In the genomic region with DNA sequence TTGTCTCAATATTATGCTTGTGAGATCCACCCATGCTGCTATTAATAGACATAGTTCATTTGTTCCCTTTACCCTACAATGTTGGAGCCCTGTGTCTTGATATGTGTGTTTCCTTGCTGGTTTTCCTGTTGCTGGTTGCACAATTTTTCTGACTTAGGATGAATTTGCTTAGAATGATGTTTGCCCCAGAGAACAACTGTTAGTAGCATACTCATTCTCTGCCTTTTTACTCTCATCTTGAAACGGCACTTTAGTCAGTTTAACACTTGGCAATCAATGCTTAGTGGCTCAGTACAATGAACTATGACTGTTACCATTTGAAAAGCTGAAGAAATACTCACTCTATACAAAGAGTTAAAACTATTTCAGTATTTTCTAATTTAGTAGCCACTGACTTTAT, we compare ENCODE assay signal across 13 cellular contexts.
DNase-seq lines count a peak whose midpoint lies in the region; ATAC-seq lines count a peak whose summit lies in the region.
"Had no signal": no experiment of that assay in that cellular context is flagged by ENCODE, and none has a peak within 500 bp of the region (broad histone marks: within the 10 kb centered on the region; RNA-seq: fewer than 3 reads in every experiment).

No MANE protein-coding gene starts in this region.

- no peak for DNase-seq in activated CD4-positive, alpha-beta T cell treated with anti-CD3 and anti-CD28 coated beads for 36 hours
- no peak for DNase-seq in activated CD4-positive, alpha-beta T cell treated with anti-CD3 and anti-CD28 coated beads, Interleukin-2, amount 50 U/mL, for 1 hour
- no peak for DNase-seq in retina
- no peak for DNase-seq in NCI-H526 (lab: John Stamatoyannopoulos, UW)
- no peak for DNase-seq in GM19238 (ENCODE audit: insufficient read length, low spot score)
- DNase-seq: psoas muscle; stimulated activated CD8-positive, alpha-beta memory T cell treated with anti-CD3 and anti-CD28 coated beads, Interleukin-4, amount 100 ng/mL, for 48 hours; transverse colon had no signal

- H3K36me3 Mint-ChIP-seq in activated CD4-positive, alpha-beta T cell treated with anti-CD3 and anti-CD28 coated beads for 36 hours (ENCODE audit: low read depth) = no peaks in the 10 kb centered on the region

- peaks cover 7% of the 10 kb centered on the region for H3K4me1 Mint-ChIP-seq in activated CD4-positive, alpha-beta T cell treated with anti-CD3 and anti-CD28 coated beads for 36 hours

- ATAC-seq in activated CD4-positive, alpha-beta T cell treated with anti-CD3 and anti-CD28 coated beads for 36 hours = peak; percentile 39
- peak; percentile 62 for ATAC-seq in HG02759 (IDR thresholded peaks at IDR 0.05; ENCODE audit: unreplicated experiment)
- peak; percentile 74 for ATAC-seq in HG03565 (IDR thresholded peaks at IDR 0.05; ENCODE audit: unreplicated experiment)
- ATAC-seq: psoas muscle, SK-N-SH treated with all-trans-retinoic acid at 6 μM for 48 hours had no signal

- no peak overlapping the region for H3K27ac Mint-ChIP-seq in activated CD4-positive, alpha-beta T cell treated with anti-CD3 and anti-CD28 coated beads for 36 hours

- no peak overlapping the region for H3K4me3 Mint-ChIP-seq in activated CD4-positive, alpha-beta T cell treated with anti-CD3 and anti-CD28 coated beads for 36 hours
- H3K4me3 Mint-ChIP-seq: central memory CD8-positive, alpha-beta T cell had no signal

- no peaks in the 10 kb centered on the region for H3K4me1 ChIP-seq in neuron (ENCODE audit: insufficient read depth, low read length)
- H3K4me1 ChIP-seq: psoas muscle, transverse colon had no signal

- H3K36me3 ChIP-seq in neuron (ENCODE audit: insufficient read depth, low read length) = no peaks in the 10 kb centered on the region
- H3K36me3 ChIP-seq: transverse colon had no signal

- H3K27me3 Mint-ChIP-seq in activated CD4-positive, alpha-beta T cell treated with anti-CD3 and anti-CD28 coated beads for 36 hours = no peaks in the 10 kb centered on the region
- H3K27me3 Mint-ChIP-seq: central memory CD8-positive, alpha-beta T cell had no signal

- H2AFZ ChIP-seq in neuron (ENCODE audit: low read depth, low read length) = peak overlapping the region; percentile 18

- H3K9me3 Mint-ChIP-seq in activated CD4-positive, alpha-beta T cell treated with anti-CD3 and anti-CD28 coated beads for 36 hours (ENCODE audit: low read depth) = no peaks in the 10 kb centered on the region
- H3K9me3 Mint-ChIP-seq: central memory CD8-positive, alpha-beta T cell had no signal

- H3K9me3 ChIP-seq in neuron (ENCODE audit: low read length) = no peaks in the 10 kb centered on the region
- H3K9me3 ChIP-seq: psoas muscle, transverse colon had no signal

- POLR2A ChIA-PET in activated CD4-positive, alpha-beta T cell treated with anti-CD3 and anti-CD28 coated beads for 36 hours (lab: Charles Lee) = no interaction called here

- H3K4me3 ChIP-seq in neuron (ENCODE audit: low read length) = no peak overlapping the region
- H3K4me3 ChIP-seq: psoas muscle, transverse colon had no signal

- intact Hi-C loops in activated CD4-positive, alpha-beta T cell treated with anti-CD3 and anti-CD28 coated beads for 36 hours (cut with DNase I, micrococcal nuclease) = no loop called here

- CTCF ChIA-PET in activated CD4-positive, alpha-beta T cell treated with anti-CD3 and anti-CD28 coated beads for 36 hours (lab: Charles Lee) = no interaction called here

- H3K27me3 ChIP-seq in neuron (ENCODE audit: insufficient read depth, low read length) = no peaks in the 10 kb centered on the region
- H3K27me3 ChIP-seq: transverse colon had no signal
